Comparison of ENCODE assay signal across 10 cellular contexts in the genomic region with DNA sequence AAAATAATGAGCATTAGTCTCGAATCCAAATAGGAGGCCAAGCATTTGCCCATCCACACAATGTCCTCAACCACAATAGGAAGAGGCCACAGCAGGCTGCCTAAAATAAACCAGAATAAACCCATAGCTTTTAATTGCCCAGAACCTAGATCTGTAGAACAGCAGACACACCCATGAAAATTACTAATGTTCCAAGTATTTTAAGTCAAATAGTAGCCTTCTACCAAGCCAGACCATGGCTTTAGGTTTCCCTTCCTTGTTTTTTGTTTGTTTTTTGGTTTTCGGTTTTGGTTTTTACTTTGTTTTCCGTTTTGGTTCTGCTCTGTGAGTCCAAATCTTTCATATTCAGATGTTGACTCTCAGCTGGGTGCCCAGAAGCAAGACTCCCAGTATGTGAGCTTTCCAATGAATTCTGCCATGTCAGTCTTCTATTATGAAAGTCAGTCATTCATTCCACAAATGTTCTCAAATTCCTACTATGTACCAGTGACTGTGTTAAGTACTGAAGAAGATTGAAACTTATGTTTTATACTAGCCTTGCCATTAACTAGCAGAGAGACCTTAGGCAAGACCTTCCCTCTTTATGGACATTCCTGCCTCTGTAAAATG. TPM values are rescaled to one million over a fixed set of nuclear protein-coding genes. Genes with fewer than 3 reads are reported as not detected.
DNase-seq lines count a peak whose midpoint lies in the region; ATAC-seq, FAIRE-seq and TF ChIP-seq lines count a peak whose summit lies in the region.
"Had no signal": no experiment of that assay in that cellular context is flagged by ENCODE, and none has a peak within 500 bp of the region (broad histone marks: within the 10 kb centered on the region; RNA-seq: fewer than 3 reads in every experiment).

No MANE protein-coding gene starts in this region.

- dilution Hi-C loops in keratinocyte (cut with MboI; ENCODE audit: extremely low pct_ligation_motif_present, low sequenced_read_pairs), result no loop called here

- FAIRE-seq in keratinocyte (lab: Jason Lieb, UNC), result no peak

- no peak overlapping the region for H3K9ac ChIP-seq in keratinocyte (ENCODE audit: control insufficient read depth, extremely low read depth, insufficient read depth, low read length)

- ATAC-seq in GM21529 (IDR thresholded peaks at IDR 0.05; ENCODE audit: unreplicated experiment) (peak; percentile 94), HG03196 (IDR thresholded peaks at IDR 0.05; ENCODE audit: unreplicated experiment) (peak; percentile 84)
- no peak for ATAC-seq in activated CD4-positive, CD25-positive, alpha-beta regulatory T cell treated with anti-CD3 and anti-CD28 coated beads, Interleukin-2, amount 50 U/mL, for 24 hours

- no peak overlapping the region for H3K27ac ChIP-seq in keratinocyte (ENCODE audit: control insufficient read depth, insufficient read depth, low read length)
- H3K27ac ChIP-seq: neutrophil had no signal

- H4K20me1 ChIP-seq in keratinocyte (ENCODE audit: control insufficient read depth, extremely low read depth, insufficient read depth, low read length), result no peaks in the 10 kb centered on the region

- in situ Hi-C loops in GM13976 (cut with MboI; ENCODE audit: low sequenced_read_pairs, unreplicated experiment), result no loop called here

- H3K9me1 ChIP-seq in keratinocyte (ENCODE audit: control insufficient read depth, extremely low read depth, insufficient read depth, low read length), result no peaks in the 10 kb centered on the region

- DNase-seq in GM13976 (ENCODE audit: low spot score), result peak; percentile 18
- DNase-seq in keratinocyte (ENCODE audit: low read depth, low spot score), result no peak
- DNase-seq in NCI-H2081 treated with DMSO at 0.1 percent for 48 hours (lab: John Stamatoyannopoulos, UW), result no peak
- DNase-seq in GM20000 (ENCODE audit: low spot score), result no peak
- no peak for DNase-seq in HuH-7.5 (ENCODE audit: low spot score)
- DNase-seq: activated naive CD4-positive, alpha-beta T cell treated with anti-CD3 and anti-CD28 coated beads, Interleukin-2, amount 50 U/mL, for 16 hours had no signal

- H3K36me3 ChIP-seq in keratinocyte (ENCODE audit: control insufficient read depth in 2 of 2, extremely low read depth in 1 of 2, insufficient read depth in 2 of 2, low read length in 2 of 2), result no peaks in the 10 kb centered on the region
- H3K36me3 ChIP-seq: neutrophil had no signal

- H3K4me1 ChIP-seq in keratinocyte (ENCODE audit: control insufficient read depth, extremely low read depth, insufficient read depth, low read length), result peaks cover 4% of the 10 kb centered on the region

- TF ChIP-seq CTCF in GM13976 (IDR thresholded peaks at IDR 0.05; ENCODE audit: borderline replicate concordance, control extremely low read depth, extremely low read depth, insufficient read depth, missing control alignments) (no peak), keratinocyte (optimal IDR thresholded peaks at IDR 0.05 in 1 of 3, IDR thresholded peaks at IDR 0.05 in 1 of 3, conservative IDR thresholded peaks at IDR 0.05 in 1 of 3; ENCODE audit: extremely low read depth in 1 of 3, insufficient read depth in 2 of 3, low read length in 3 of 3) (no peak), GM20000 (IDR thresholded peaks at IDR 0.05; ENCODE audit: extremely low read depth, missing control alignments) (no peak)

- H3K9me3 ChIP-seq in keratinocyte (ENCODE audit: control insufficient read depth, low read depth, low read length), result no peaks in the 10 kb centered on the region
- H3K9me3 ChIP-seq: neutrophil had no signal

- no peaks in the 10 kb centered on the region for H3K79me2 ChIP-seq in keratinocyte (ENCODE audit: control insufficient read depth, insufficient read depth, low read length)

- H3K4me3 ChIP-seq in keratinocyte (ENCODE audit: control insufficient read depth in 2 of 3, extremely low read depth in 1 of 3, insufficient read depth in 2 of 3, low read depth in 1 of 3, low read length in 3 of 3), result no peak overlapping the region

- no peak overlapping the region for H3K4me2 ChIP-seq in keratinocyte (ENCODE audit: control insufficient read depth, extremely low read depth, insufficient read depth, low read depth, low read length)

- no peaks in the 10 kb centered on the region for H3K27me3 ChIP-seq in keratinocyte (ENCODE audit: control insufficient read depth, extremely low read depth, insufficient read depth, low read length)
- H3K27me3 ChIP-seq: neutrophil had no signal

- peak overlapping the region; percentile 52 for H2AFZ ChIP-seq in keratinocyte (ENCODE audit: control insufficient read depth, low read length)

RNA-seq across cellular contexts. Expression of gene BOC, which starts 57.8 kb away (rescaled TPM):
- 9.3 to 11.3 TPM (median 11.2 TPM) in 3 replicates for polyA plus RNA-seq in keratinocyte
- 7.9 TPM for polyA plus RNA-seq in keratinocyte (2011; ENCODE audit: low read depth)
- polyA plus RNA-seq in keratinocyte (2011; cell fraction: cytosol; rRNA removed), result 8.5 and 12.4 TPM in 2 replicates
- 17.8 and 22.0 TPM in 2 replicates for polyA plus RNA-seq in keratinocyte (2011; cell fraction: nucleus; rRNA removed)
- 5.5 and 8.0 TPM in 2 replicates for polyA plus RNA-seq in keratinocyte (2012; ENCODE audit: low replicate concordance)
- 16.0 to 20.6 TPM (median 16.2 TPM) in 3 replicates for polyA minus RNA-seq in keratinocyte
- polyA minus RNA-seq in keratinocyte (2011; cell fraction: cytosol; rRNA and poly(A)+ RNA removed), result 5.9 TPM
- 16.7 and 20.6 TPM in 2 replicates for polyA minus RNA-seq in keratinocyte (2011; cell fraction: nucleus; rRNA and poly(A)+ RNA removed)

Comparison
In these comparisons a context has a peak if more than half of its experiments do, and no peak if none do; other contexts are left out.
1. ATAC-seq: peak in GM21529 (single experiment) and HG03196 (single experiment); none in activated CD4-positive, CD25-positive, alpha-beta regulatory T cell treated with anti-CD3 and anti-CD28 coated beads, Interleukin-2, amount 50 U/mL, for 24 hours (0 of 2).